ENCODE assay signal across 1 cellular context in the genomic region with DNA sequence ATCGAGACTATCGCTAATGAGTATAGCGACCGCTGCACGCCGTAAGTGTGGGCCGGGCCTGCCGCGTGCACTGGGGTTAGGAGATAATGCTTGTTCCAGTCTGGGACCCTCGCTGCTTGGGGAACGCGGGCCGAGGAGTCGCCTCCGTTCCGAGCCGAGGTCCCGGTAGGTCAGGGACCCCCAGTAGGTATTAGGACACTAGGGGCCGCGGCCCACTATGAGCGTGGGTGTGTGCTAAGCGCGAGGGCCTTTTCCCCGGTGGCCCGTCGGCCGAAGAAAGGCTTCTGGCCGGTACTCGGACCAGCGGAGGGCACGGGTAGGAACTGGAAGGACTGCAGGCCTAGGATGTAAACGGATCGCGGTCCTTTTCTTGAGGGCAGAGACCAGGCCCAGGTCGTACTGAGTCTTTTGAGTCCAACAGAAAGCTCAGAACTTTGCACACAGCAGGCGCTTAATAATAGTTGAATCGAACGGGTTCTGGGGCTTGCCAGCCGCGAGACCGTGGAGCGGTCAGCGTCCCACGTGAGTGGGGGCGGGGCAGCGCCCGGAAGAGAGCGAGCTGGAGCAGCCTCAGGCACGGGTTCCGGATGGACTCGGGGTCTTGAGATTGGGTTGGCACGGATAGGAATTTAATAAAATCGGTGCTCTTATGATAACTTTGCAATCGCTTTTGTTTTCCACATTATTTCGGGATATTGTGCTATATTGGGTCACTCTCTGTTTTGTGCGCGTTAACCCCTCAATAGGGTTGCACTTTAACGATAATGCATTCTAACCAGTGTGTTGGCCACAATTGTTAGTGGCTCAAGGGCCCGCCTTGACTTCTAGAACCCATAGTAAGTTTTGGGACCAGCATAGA.
A peak's percentile ranks its signal among the peaks of the same experiment; 100 is the strongest.
TF ChIP-seq lines count a peak whose summit lies in the region.

No MANE protein-coding gene starts in this region.

TF ChIP-seq in K562, 482 proteins besides CTCF, POLR2A, EP300 and RAD21 (continued from another document and continues in another):
- TF ChIP-seq ASH1L (IDR thresholded peaks at IDR 0.05; ENCODE audit: borderline replicate concordance, low read depth, partially characterized antibody) (no peak), PCBP1 (IDR thresholded peaks at IDR 0.05; ENCODE audit: low read depth, low read length, poor library complexity, severe bottlenecking) (no peak), KDM5B (IDR thresholded peaks at IDR 0.05; ENCODE audit: insufficient replicate concordance, low read depth, low read length) (no peak), ZNF584 (CRISPR knock-in tag; IDR thresholded peaks at IDR 0.05; ENCODE audit: low read depth) (no peak), CBX8 (IDR thresholded peaks at IDR 0.05; ENCODE audit: borderline replicate concordance, extremely low read depth, low read depth, low read length, poor library complexity, severe bottlenecking) (no peak), NR3C1 (CRISPR knock-in tag; IDR thresholded peaks at IDR 0.05) (0 out of 2 replicates have a peak, but pooled peaks have one; percentile 25), BHLHE40 (IDR thresholded peaks at IDR 0.05; ENCODE audit: low read length) (peak; percentile 96), MCM7 (IDR thresholded peaks at IDR 0.05) (no peak), MYC (IDR thresholded peaks at IDR 0.05; ENCODE audit: low read depth, low read length) (peak; percentile 86), MYC (CRISPR knock-in tag; IDR thresholded peaks at IDR 0.05; ENCODE audit: borderline replicate concordance, low read depth) (no peak), LCOR (CRISPR knock-in tag; IDR thresholded peaks at IDR 0.05) (0 out of 2 replicates have a peak, but pooled peaks have one; percentile 24), ESRRA (IDR thresholded peaks at IDR 0.05; ENCODE audit: borderline replicate concordance, low read depth) (0 out of 2 replicates have a peak, but pooled peaks have one; percentile 5), TEAD2 (tag; IDR thresholded peaks at IDR 0.05) (no peak), CCNT2 (IDR thresholded peaks at IDR 0.05; ENCODE audit: borderline replicate concordance, extremely low read depth, insufficient read length, low read depth, low read length) (peak; percentile 76), C11orf30 (IDR thresholded peaks at IDR 0.05; ENCODE audit: low read depth) (no peak), CAMTA2 (CRISPR knock-in tag; conservative IDR thresholded peaks at IDR 0.05) (no peak), ARID2 (IDR thresholded peaks at IDR 0.05) (no peak), FOSL1 (tag; conservative IDR thresholded peaks at IDR 0.05) (0 out of 2 replicates have a peak, but pooled peaks have one; percentile 14), ZSCAN29 (IDR thresholded peaks at IDR 0.05) (0 out of 2 replicates have a peak, but pooled peaks have one; percentile 31), MTA2 (IDR thresholded peaks at IDR 0.05; ENCODE audit: low read depth) (no peak), SREBF1 (IDR thresholded peaks at IDR 0.05; ENCODE audit: borderline replicate concordance, low read depth, low read length) (no peak), ZNF239 (CRISPR knock-in tag; IDR thresholded peaks at IDR 0.05) (no peak), RBBP5 (IDR thresholded peaks at IDR 0.05; ENCODE audit: borderline replicate concordance, insufficient read depth, low read length, poor library complexity, severe bottlenecking) (peak; percentile 84), ZFX (CRISPR knock-in tag; IDR thresholded peaks at IDR 0.05) (peak; percentile 69), GATAD2B (IDR thresholded peaks at IDR 0.05; ENCODE audit: borderline replicate concordance) (no peak)
- TF ChIP-seq, protein P1, sequence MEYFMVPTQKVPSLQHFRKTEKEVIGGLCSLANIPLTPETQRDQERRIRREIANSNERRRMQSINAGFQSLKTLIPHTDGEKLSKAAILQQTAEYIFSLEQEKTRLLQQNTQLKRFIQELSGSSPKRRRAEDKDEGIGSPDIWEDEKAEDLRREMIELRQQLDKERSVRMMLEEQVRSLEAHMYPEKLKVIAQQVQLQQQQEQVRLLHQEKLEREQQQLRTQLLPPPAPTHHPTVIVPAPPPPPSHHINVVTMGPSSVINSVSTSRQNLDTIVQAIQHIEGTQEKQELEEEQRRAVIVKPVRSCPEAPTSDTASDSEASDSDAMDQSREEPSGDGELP (CRISPR knock-in tag; IDR thresholded peaks at IDR 0.05; ENCODE audit: borderline replicate concordance): 0 out of 2 replicates have a peak, but pooled peaks have one; percentile 48
- TF ChIP-seq, protein P2, sequence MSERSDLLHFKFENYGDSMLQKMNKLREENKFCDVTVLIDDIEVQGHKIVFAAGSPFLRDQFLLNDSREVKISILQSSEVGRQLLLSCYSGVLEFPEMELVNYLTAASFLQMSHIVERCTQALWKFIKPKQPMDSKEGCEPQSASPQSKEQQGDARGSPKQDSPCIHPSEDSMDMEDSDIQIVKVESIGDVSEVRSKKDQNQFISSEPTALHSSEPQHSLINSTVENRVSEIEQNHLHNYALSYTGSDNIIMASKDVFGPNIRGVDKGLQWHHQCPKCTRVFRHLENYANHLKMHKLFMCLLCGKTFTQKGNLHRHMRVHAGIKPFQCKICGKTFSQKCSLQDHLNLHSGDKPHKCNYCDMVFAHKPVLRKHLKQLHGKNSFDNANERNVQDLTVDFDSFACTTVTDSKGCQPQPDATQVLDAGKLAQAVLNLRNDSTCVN (CRISPR knock-in tag; IDR thresholded peaks at IDR 0.05): no peak
- TF ChIP-seq, protein P3, sequence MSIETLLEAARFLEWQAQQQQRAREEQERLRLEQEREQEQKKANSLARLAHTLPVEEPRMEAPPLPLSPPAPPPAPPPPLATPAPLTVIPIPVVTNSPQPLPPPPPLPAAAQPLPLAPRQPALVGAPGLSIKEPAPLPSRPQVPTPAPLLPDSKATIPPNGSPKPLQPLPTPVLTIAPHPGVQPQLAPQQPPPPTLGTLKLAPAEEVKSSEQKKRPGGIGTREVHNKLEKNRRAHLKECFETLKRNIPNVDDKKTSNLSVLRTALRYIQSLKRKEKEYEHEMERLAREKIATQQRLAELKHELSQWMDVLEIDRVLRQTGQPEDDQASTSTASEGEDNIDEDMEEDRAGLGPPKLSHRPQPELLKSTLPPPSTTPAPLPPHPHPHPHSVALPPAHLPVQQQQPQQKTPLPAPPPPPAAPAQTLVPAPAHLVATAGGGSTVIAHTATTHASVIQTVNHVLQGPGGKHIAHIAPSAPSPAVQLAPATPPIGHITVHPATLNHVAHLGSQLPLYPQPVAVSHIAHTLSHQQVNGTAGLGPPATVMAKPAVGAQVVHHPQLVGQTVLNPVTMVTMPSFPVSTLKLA (conservative IDR thresholded peaks at IDR 0.05): peak; percentile 80 to 90
- TF ChIP-seq, protein P4, sequence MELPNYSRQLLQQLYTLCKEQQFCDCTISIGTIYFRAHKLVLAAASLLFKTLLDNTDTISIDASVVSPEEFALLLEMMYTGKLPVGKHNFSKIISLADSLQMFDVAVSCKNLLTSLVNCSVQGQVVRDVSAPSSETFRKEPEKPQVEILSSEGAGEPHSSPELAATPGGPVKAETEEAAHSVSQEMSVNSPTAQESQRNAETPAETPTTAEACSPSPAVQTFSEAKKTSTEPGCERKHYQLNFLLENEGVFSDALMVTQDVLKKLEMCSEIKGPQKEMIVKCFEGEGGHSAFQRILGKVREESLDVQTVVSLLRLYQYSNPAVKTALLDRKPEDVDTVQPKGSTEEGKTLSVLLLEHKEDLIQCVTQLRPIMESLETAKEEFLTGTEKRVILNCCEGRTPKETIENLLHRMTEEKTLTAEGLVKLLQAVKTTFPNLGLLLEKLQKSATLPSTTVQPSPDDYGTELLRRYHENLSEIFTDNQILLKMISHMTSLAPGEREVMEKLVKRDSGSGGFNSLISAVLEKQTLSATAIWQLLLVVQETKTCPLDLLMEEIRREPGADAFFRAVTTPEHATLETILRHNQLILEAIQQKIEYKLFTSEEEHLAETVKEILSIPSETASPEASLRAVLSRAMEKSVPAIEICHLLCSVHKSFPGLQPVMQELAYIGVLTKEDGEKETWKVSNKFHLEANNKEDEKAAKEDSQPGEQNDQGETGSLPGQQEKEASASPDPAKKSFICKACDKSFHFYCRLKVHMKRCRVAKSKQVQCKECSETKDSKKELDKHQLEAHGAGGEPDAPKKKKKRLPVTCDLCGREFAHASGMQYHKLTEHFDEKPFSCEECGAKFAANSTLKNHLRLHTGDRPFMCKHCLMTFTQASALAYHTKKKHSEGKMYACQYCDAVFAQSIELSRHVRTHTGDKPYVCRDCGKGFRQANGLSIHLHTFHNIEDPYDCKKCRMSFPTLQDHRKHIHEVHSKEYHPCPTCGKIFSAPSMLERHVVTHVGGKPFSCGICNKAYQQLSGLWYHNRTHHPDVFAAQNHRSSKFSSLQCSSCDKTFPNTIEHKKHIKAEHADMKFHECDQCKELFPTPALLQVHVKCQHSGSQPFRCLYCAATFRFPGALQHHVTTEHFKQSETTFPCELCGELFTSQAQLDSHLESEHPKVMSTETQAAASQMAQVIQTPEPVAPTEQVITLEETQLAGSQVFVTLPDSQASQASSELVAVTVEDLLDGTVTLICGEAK (IDR thresholded peaks at IDR 0.05): no peak
- TF ChIP-seq, protein P4 (CRISPR knock-in tag; IDR thresholded peaks at IDR 0.05): no peak
- TF ChIP-seq, protein P5, sequence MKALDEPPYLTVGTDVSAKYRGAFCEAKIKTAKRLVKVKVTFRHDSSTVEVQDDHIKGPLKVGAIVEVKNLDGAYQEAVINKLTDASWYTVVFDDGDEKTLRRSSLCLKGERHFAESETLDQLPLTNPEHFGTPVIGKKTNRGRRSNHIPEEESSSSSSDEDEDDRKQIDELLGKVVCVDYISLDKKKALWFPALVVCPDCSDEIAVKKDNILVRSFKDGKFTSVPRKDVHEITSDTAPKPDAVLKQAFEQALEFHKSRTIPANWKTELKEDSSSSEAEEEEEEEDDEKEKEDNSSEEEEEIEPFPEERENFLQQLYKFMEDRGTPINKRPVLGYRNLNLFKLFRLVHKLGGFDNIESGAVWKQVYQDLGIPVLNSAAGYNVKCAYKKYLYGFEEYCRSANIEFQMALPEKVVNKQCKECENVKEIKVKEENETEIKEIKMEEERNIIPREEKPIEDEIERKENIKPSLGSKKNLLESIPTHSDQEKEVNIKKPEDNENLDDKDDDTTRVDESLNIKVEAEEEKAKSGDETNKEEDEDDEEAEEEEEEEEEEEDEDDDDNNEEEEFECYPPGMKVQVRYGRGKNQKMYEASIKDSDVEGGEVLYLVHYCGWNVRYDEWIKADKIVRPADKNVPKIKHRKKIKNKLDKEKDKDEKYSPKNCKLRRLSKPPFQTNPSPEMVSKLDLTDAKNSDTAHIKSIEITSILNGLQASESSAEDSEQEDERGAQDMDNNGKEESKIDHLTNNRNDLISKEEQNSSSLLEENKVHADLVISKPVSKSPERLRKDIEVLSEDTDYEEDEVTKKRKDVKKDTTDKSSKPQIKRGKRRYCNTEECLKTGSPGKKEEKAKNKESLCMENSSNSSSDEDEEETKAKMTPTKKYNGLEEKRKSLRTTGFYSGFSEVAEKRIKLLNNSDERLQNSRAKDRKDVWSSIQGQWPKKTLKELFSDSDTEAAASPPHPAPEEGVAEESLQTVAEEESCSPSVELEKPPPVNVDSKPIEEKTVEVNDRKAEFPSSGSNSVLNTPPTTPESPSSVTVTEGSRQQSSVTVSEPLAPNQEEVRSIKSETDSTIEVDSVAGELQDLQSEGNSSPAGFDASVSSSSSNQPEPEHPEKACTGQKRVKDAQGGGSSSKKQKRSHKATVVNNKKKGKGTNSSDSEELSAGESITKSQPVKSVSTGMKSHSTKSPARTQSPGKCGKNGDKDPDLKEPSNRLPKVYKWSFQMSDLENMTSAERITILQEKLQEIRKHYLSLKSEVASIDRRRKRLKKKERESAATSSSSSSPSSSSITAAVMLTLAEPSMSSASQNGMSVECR (CRISPR knock-in tag; IDR thresholded peaks at IDR 0.05): peak; percentile 54; the same call in 1 of the 2 replicates
- TF ChIP-seq, protein P6, sequence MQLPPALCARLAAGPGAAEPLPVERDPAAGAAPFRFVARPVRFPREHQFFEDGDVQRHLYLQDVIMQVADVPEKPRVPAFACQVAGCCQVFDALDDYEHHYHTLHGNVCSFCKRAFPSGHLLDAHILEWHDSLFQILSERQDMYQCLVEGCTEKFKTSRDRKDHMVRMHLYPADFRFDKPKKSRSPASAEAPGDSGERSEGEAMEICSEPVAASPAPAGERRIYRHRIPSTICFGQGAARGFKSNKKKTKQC (CRISPR knock-in tag; IDR thresholded peaks at IDR 0.05): peak; percentile 75
- TF ChIP-seq, protein P7, sequence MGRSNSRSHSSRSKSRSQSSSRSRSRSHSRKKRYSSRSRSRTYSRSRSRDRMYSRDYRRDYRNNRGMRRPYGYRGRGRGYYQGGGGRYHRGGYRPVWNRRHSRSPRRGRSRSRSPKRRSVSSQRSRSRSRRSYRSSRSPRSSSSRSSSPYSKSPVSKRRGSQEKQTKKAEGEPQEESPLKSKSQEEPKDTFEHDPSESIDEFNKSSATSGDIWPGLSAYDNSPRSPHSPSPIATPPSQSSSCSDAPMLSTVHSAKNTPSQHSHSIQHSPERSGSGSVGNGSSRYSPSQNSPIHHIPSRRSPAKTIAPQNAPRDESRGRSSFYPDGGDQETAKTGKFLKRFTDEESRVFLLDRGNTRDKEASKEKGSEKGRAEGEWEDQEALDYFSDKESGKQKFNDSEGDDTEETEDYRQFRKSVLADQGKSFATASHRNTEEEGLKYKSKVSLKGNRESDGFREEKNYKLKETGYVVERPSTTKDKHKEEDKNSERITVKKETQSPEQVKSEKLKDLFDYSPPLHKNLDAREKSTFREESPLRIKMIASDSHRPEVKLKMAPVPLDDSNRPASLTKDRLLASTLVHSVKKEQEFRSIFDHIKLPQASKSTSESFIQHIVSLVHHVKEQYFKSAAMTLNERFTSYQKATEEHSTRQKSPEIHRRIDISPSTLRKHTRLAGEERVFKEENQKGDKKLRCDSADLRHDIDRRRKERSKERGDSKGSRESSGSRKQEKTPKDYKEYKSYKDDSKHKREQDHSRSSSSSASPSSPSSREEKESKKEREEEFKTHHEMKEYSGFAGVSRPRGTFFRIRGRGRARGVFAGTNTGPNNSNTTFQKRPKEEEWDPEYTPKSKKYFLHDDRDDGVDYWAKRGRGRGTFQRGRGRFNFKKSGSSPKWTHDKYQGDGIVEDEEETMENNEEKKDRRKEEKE (IDR thresholded peaks at IDR 0.05; ENCODE audit: borderline replicate concordance in 1 of 2, control insufficient read depth in 1 of 2, low read depth in 2 of 2, low read length in 1 of 2): no peak
